Comparison of ENCODE assay signal across 15 cellular contexts in genomic region chr15:48939686-48940085, GRCh38. TPM values are rescaled to one million over a fixed set of nuclear protein-coding genes. Genes with fewer than 3 reads are reported as not detected.
A peak's percentile ranks its signal among the peaks of the same experiment; 100 is the strongest.
DNase-seq lines count a peak whose midpoint lies in the region; ATAC-seq and TF ChIP-seq lines count a peak whose summit lies in the region.
"Had no signal": no experiment of that assay in that cellular context is flagged by ENCODE, and none has a peak within 500 bp of the region (broad histone marks: within the 10 kb centered on the region; RNA-seq: fewer than 3 reads in every experiment).

No MANE protein-coding gene starts in this region.

- peak; percentile 86 for DNase-seq in A673 (ENCODE audit: low spot score)
- peak; percentile 61 for DNase-seq in GM03348 (ENCODE audit: low spot score)
- no peak for DNase-seq in SK-N-SH
- peak; percentile 96 for DNase-seq in fibroblast of peridontal ligament (ENCODE audit: extremely low read depth)
- no peak for DNase-seq in NCI-H187 treated with DMSO at 0.1 percent for 48 hours (lab: John Stamatoyannopoulos, UW)
- DNase-seq: activated B cell treated with CpG ODN at 0.5 μM for 24 hours; activated naive CD4-positive, alpha-beta T cell treated with anti-CD3 and anti-CD28 coated beads, Interleukin-2, amount 50 U/mL, for 16 hours; Calu3; lower lobe of right lung; NCI-H1092 treated with DMSO at 0.1 percent for 48 hours; right lobe of liver; stimulated activated CD8-positive, alpha-beta memory T cell treated with anti-CD3 and anti-CD28 coated beads, Interleukin-4, amount 100 ng/mL, for 48 hours had no signal

- H3K4me1 ChIP-seq in A673 (ENCODE audit: insufficient read depth, low read length, poor library complexity, severe bottlenecking) = peaks cover 9% of the 10 kb centered on the region
- peaks cover 0 to 55% of the 10 kb centered on the region in 2 experiments; a peak in 2 of 4 replicates for H3K4me1 ChIP-seq in SK-N-SH (ENCODE audit: control insufficient read depth in 1 of 2, insufficient read depth in 2 of 2, low read depth in 1 of 2, low read length in 1 of 2)
- H3K4me1 ChIP-seq: lower lobe of right lung, right lobe of liver had no signal

- H3K27ac ChIP-seq in A673 (ENCODE audit: low read depth, low read length, poor library complexity, severe bottlenecking) = no peak overlapping the region
- peak overlapping the region in 1 of 2 experiments; percentile 96; a peak in 2 of 4 replicates for H3K27ac ChIP-seq in SK-N-SH (ENCODE audit: low read depth in 2 of 2, low read length in 1 of 2)
- H3K27ac ChIP-seq: lower lobe of right lung, right lobe of liver had no signal

- H3K9me3 ChIP-seq in A673 (ENCODE audit: low read depth, low read length, poor library complexity, severe bottlenecking) (no peaks in the 10 kb centered on the region), SK-N-SH (no peaks in the 10 kb centered on the region)
- H3K9me3 ChIP-seq: lower lobe of right lung, right lobe of liver had no signal

- BruUV-seq in A673 (replicated peaks; lab: Mats Ljungman, UMichigan) = no TSS peak

- intact Hi-C loops in A673 (cut with micrococcal nuclease; ENCODE audit: unreplicated experiment) = no loop called here

- no peaks in the 10 kb centered on the region for H3K79me2 ChIP-seq in SK-N-SH (ENCODE audit: insufficient read depth)

- no peaks in the 10 kb centered on the region for H4K20me1 ChIP-seq in SK-N-SH (ENCODE audit: insufficient read depth)

- H3K4me3 ChIP-seq in A673 (ENCODE audit: low read depth, low read length, poor library complexity, severe bottlenecking) (no peak overlapping the region), SK-N-SH (ENCODE audit: low read depth in 2 of 2, low read length in 1 of 2) (no peak overlapping the region)
- H3K4me3 ChIP-seq: lower lobe of right lung, right lobe of liver had no signal

- peak overlapping the region; percentile 42; the same call in 1 of the 2 replicates for H2AFZ ChIP-seq in SK-N-SH (ENCODE audit: low read depth)

- POLR2A ChIA-PET in A673 (lab: Charles Lee; ENCODE audit: low non-redundant PET) = no interaction called here
- POLR2A ChIA-PET in SK-N-SH (lab: Yijun Ruan, JAX) = no interaction called here

- no peak for TF ChIP-seq CTCF in A673 (conservative IDR thresholded peaks at IDR 0.05; ENCODE audit: low read depth, low read length)
- TF ChIP-seq CTCF in SK-N-SH (IDR thresholded peaks at IDR 0.05) = no peak

- no CpG with 5 or more reads among the region's 2 CpGs for WGBS in SK-N-SH (ENCODE audit: low lambda C conversion rate)

- peak overlapping the region; percentile 38; the same call in 1 of the 2 replicates for H3K9ac ChIP-seq in SK-N-SH

- TF ChIP-seq EP300 in SK-N-SH (IDR thresholded peaks at IDR 0.05; ENCODE audit: borderline replicate concordance in 1 of 2, low read depth in 1 of 2, low read length in 1 of 2) = peak in 1 of 2 experiments; percentile 72; a peak in 1 of 4 replicates

- H3K4me2 ChIP-seq in SK-N-SH = peak overlapping the region; percentile 67

- TF ChIP-seq RAD21 in SK-N-SH (IDR thresholded peaks at IDR 0.05; ENCODE audit: low read length) = no peak

- no peaks in the 10 kb centered on the region for H3K36me3 ChIP-seq in A673 (ENCODE audit: insufficient read depth, low read length, poor library complexity, severe bottlenecking)
- no peaks in the 10 kb centered on the region for H3K36me3 ChIP-seq in SK-N-SH (replicated peaks in 1 of 2; ENCODE audit: control insufficient read depth in 1 of 2, insufficient read depth in 2 of 2, low read length in 1 of 2)
- H3K36me3 ChIP-seq: lower lobe of right lung, right lobe of liver had no signal

- CTCF ChIA-PET in A673 (lab: Charles Lee) (no interaction called here), SK-N-SH (lab: Yijun Ruan, JAX) (interaction anchor here (1.1 to 1.5 kb wide), 2 partner anchors 36 to 78 kb away, joined by 3 read pairs; no protein-coding TSS in a partner anchor)

- H3F3A ChIP-seq in SK-N-SH (replicated peaks; ENCODE audit: insufficient read depth) = peaks cover 36% of the 10 kb centered on the region

- no peaks in the 10 kb centered on the region for H3K27me3 ChIP-seq in A673 (replicated peaks; ENCODE audit: insufficient read depth, low read depth, low read length, poor library complexity)
- H3K27me3 ChIP-seq in SK-N-SH (ENCODE audit: insufficient read depth) = no peaks in the 10 kb centered on the region
- H3K27me3 ChIP-seq: right lobe of liver had no signal

- ATAC-seq in HG03442 (IDR thresholded peaks at IDR 0.05; ENCODE audit: unreplicated experiment) (no peak), GM21360 (IDR thresholded peaks at IDR 0.05; ENCODE audit: unreplicated experiment) (no peak), GM21825 (IDR thresholded peaks at IDR 0.05; ENCODE audit: unreplicated experiment) (no peak)
- ATAC-seq: lower lobe of right lung, right lobe of liver had no signal

- H3K9me2 ChIP-seq in SK-N-SH = no peaks in the 10 kb centered on the region

TF ChIP-seq in SK-N-SH, 30 proteins besides CTCF, POLR2A, EP300 and RAD21 (continues in another document):
- TF ChIP-seq MXI1 (IDR thresholded peaks at IDR 0.05; ENCODE audit: low read depth, low read length) (no peak), USF2 (IDR thresholded peaks at IDR 0.05; ENCODE audit: borderline replicate concordance, low read depth, low read length) (no peak), FOSL2 (IDR thresholded peaks at IDR 0.05; ENCODE audit: borderline replicate concordance, low read depth) (peak; percentile 97), RFX5 (IDR thresholded peaks at IDR 0.05; ENCODE audit: low read length) (no peak), JUND (IDR thresholded peaks at IDR 0.05) (peak; percentile 89), USF1 (IDR thresholded peaks at IDR 0.05; ENCODE audit: borderline replicate concordance, low read depth) (no peak), ELF1 (IDR thresholded peaks at IDR 0.05) (no peak), POLR2AphosphoS5 (IDR thresholded peaks at IDR 0.05; ENCODE audit: low read depth, low read length) (peak; percentile 54; the same call in 1 of the 2 replicates), EZH2phosphoT487 (IDR thresholded peaks at IDR 0.05; ENCODE audit: borderline replicate concordance, low read depth) (no peak), SIN3A (IDR thresholded peaks at IDR 0.05; ENCODE audit: borderline replicate concordance, low read depth, low read length) (0 out of 2 replicates have a peak, but pooled peaks have one; percentile 32), MAX (IDR thresholded peaks at IDR 0.05; ENCODE audit: low read depth) (peak; percentile 64), TEAD4 (IDR thresholded peaks at IDR 0.05; ENCODE audit: borderline replicate concordance, insufficient read depth) (0 out of 2 replicates have a peak, but pooled peaks have one; percentile 38), PBX3 (IDR thresholded peaks at IDR 0.05) (peak; percentile 84), TCF12 (IDR thresholded peaks at IDR 0.05) (peak; percentile 88), MEF2A (IDR thresholded peaks at IDR 0.05; ENCODE audit: borderline replicate concordance, low read depth) (peak; percentile 86), FOXJ3 (CRISPR knock-in tag; IDR thresholded peaks at IDR 0.05) (no peak), FOXM1 (IDR thresholded peaks at IDR 0.05; ENCODE audit: low read depth) (no peak), NFIC (IDR thresholded peaks at IDR 0.05; ENCODE audit: borderline replicate concordance) (peak; percentile 90), RXRA (IDR thresholded peaks at IDR 0.05; ENCODE audit: borderline replicate concordance, low read depth) (peak; percentile 22; the same call in 1 of the 2 replicates)

RNA-seq across cellular contexts. Expression of gene SHC4, which starts 24.0 kb away (rescaled TPM):
- 0.57 and 0.73 TPM in 2 replicates for total RNA-seq in A673 (2021)
- polyA plus RNA-seq in SK-N-SH (2012; rRNA removed) = 1.6 and 1.9 TPM in 2 replicates
- 1.7 and 1.9 TPM in 2 replicates for polyA plus RNA-seq in SK-N-SH (2012; cell fraction: cytosol; rRNA removed)
- polyA plus RNA-seq in SK-N-SH (2012; cell fraction: nucleus; rRNA removed) = 2.6 and 4.5 TPM in 2 replicates
- total RNA-seq: activated B cell treated with CpG ODN at 0.5 μM for 24 hours had no signal

Comparison
In these comparisons a context has a peak if more than half of its experiments do, and no peak if none do; other contexts are left out.
1. DNase-seq: peak in A673 (single experiment), GM03348 (single experiment) and fibroblast of peridontal ligament (single experiment); none in SK-N-SH (single experiment) and NCI-H187 treated with DMSO at 0.1 percent for 48 hours (single experiment).